Comparison of ENCODE assay signal across 19 cellular contexts in the genomic region with DNA sequence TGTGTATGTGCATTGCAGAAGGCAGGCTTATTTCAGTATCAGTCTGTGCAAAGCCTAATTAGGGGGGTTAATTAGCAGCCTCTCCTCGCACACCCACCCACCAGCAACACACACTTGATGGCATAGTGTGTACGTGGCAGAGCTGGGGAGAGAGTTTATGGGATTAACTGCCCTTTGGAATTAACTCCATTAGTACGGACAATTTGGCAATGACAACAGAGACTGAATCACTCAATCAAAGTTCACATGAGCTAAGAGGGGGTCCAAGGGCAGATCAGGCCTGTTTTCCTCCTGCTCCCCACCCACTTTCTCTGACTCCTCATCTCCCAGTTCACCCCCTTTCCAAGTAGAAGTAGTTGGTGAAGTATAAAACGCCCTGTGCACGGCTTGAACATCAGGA.
DNase-seq lines count a peak whose midpoint lies in the region; ATAC-seq and TF ChIP-seq lines count a peak whose summit lies in the region.
"Had no signal": no experiment of that assay in that cellular context is flagged by ENCODE, and none has a peak within 500 bp of the region (broad histone marks: within the 10 kb centered on the region; RNA-seq: fewer than 3 reads in every experiment).

No MANE protein-coding gene starts in this region.

- peak; percentile 72 for ATAC-seq in left lobe of liver
- no peak for ATAC-seq in left colon
- ATAC-seq: GM12878 had no signal

- H3K4me3 ChIP-seq in foreskin fibroblast (ENCODE audit: low read depth in 1 of 2, low read length in 2 of 2), result no peak overlapping the region
- H3K4me3 ChIP-seq: GM12878, HAP-1 had no signal

- intact Hi-C loops in left colon (cut with DNase I, micrococcal nuclease), result no loop called here

- TF ChIP-seq CTCF in foreskin fibroblast (IDR thresholded peaks at IDR 0.05; ENCODE audit: low read depth, low read length), result no peak

- DNase-seq in NCI-H69 (lab: John Stamatoyannopoulos, UW) (peak; percentile 51), NCI-H82 treated with DMSO at 0.1 percent for 48 hours (lab: John Stamatoyannopoulos, UW; ENCODE audit: unreplicated experiment) (peak; percentile 95), left lobe of liver (ENCODE audit: low spot score) (no peak), left colon (no peak), foreskin fibroblast (no peak), OCI-M2 (lab: John Stamatoyannopoulos, UW; ENCODE audit: unreplicated experiment) (no peak)
- DNase-seq: ACHN; BE2C; C1 segment of cervical spinal cord; CD4-positive, CD25-positive, alpha-beta regulatory T cell; CD8-positive, alpha-beta memory T cell; COR-L47; DMS 273 treated with DMSO at 0.1 percent for 48 hours; DMS53; DND-41; EL; GOT3 had no signal

Comparison
In these comparisons a context has a peak if more than half of its experiments do, and no peak if none do; other contexts are left out.
1. DNase-seq: peak in NCI-H69 (single experiment) and NCI-H82 treated with DMSO at 0.1 percent for 48 hours (single experiment); none in left lobe of liver (single experiment), left colon (0 of 2), foreskin fibroblast (0 of 2) and OCI-M2 (single experiment).